8 cellular contexts compared by ENCODE assay signal in genomic region chr10:26858707-26859034, GRCh38. TPM values are rescaled to one million over a fixed set of nuclear protein-coding genes. Genes with fewer than 3 reads are reported as not detected.
DNase-seq lines count a peak whose midpoint lies in the region; ATAC-seq and TF ChIP-seq lines count a peak whose summit lies in the region.

No MANE protein-coding gene starts in this region.

- peaks cover 4% of the 10 kb centered on the region for H3K79me1 ChIP-seq in H9 (ENCODE audit: insufficient read depth, low read depth, low read length, poor library complexity, severe bottlenecking)

- H3K4me1 Mint-ChIP-seq in H9: peaks cover 24 to 30% of the 10 kb centered on the region in 2 experiments

- H2AK5ac ChIP-seq in H9 (ENCODE audit: insufficient read length, low read length): no peak overlapping the region

- no peak overlapping the region for H4K91ac ChIP-seq in H9 (ENCODE audit: insufficient read length, low read depth, low read length)

- WGBS in H9 (ENCODE audit: extremely low coverage, insufficient read length, low lambda C conversion rate): no CpG with 5 or more reads among the region's 2 CpGs

- H2BK12ac ChIP-seq in H9 (ENCODE audit: insufficient read length, low read depth, low read length): no peak overlapping the region

- ATAC-seq in esophagus mucosa (peak; percentile 54), HG03097 (IDR thresholded peaks at IDR 0.05; ENCODE audit: low FRiP score, unreplicated experiment) (no peak), GM18861 (IDR thresholded peaks at IDR 0.05; ENCODE audit: unreplicated experiment) (no peak)
- no peak for ATAC-seq in activated CD4-positive, CD25-positive, alpha-beta regulatory T cell treated with anti-CD3 and anti-CD28 coated beads, Interleukin-2, amount 50 U/mL, for 24 hours

- peaks cover 4% of the 10 kb centered on the region; the same call in 1 of the 2 replicates for H3K27me3 Mint-ChIP-seq in H9 (ENCODE audit: low read depth)

- H3K36me3 Mint-ChIP-seq in H9 (ENCODE audit: insufficient read depth in 1 of 3, low read depth in 3 of 3): peaks cover 0 to 4% (median 2%) of the 10 kb centered on the region in 3 experiments; a peak in 5 of 7 replicates

- peak overlapping the region; percentile 98 for H3K4me3 ChIP-seq in skeletal muscle satellite cell (ENCODE audit: low read length)

- H4K5ac ChIP-seq in H9 (ENCODE audit: insufficient read length, low read depth, low read length): no peak overlapping the region

- no peak overlapping the region for H3T11ph ChIP-seq in H9 (ENCODE audit: low read length)

- TF ChIP-seq CTCF in H9 (conservative IDR thresholded peaks at IDR 0.05) (no peak), RWPE1 (conservative IDR thresholded peaks at IDR 0.05; ENCODE audit: low read depth) (no peak)

- POLR2A ChIA-PET in RWPE1 (lab: Yijun Ruan, JAX; ENCODE audit: low non-redundant PET): no interaction called here

- H4K20me1 ChIP-seq in H9 (ENCODE audit: control insufficient read depth, insufficient read depth, insufficient read length): no peaks in the 10 kb centered on the region

- no peaks in the 10 kb centered on the region for H3K36me3 ChIP-seq in skeletal muscle satellite cell (ENCODE audit: insufficient read depth, low read length)

- peak overlapping the region; percentile 99 for H3K4me3 Mint-ChIP-seq in H9

- no peak overlapping the region for H2BK120ac ChIP-seq in H9 (ENCODE audit: low read depth, low read length, poor library complexity, severe bottlenecking)

- no peaks in the 10 kb centered on the region for H3K9me3 ChIP-seq in H9 (ENCODE audit: control insufficient read depth, low read depth, low read length)
- H3K9me3 ChIP-seq in skeletal muscle satellite cell (replicated peaks; ENCODE audit: low read length): no peaks in the 10 kb centered on the region

- H2BK20ac ChIP-seq in H9 (ENCODE audit: low read depth, low read length, poor library complexity, severe bottlenecking): no peak overlapping the region

- H3K27ac ChIP-seq in H9 (ENCODE audit: insufficient read length, low read depth, low read length) (no peak overlapping the region), RWPE1 (no peak overlapping the region)

- H3K14ac ChIP-seq in H9 (ENCODE audit: insufficient read depth, low read length): no peak overlapping the region

- H3K56ac ChIP-seq in H9 (ENCODE audit: insufficient read length, low read depth, low read length): no peak overlapping the region

- no peak overlapping the region for H2AFZ ChIP-seq in H9 (ENCODE audit: low read length)

- H3K27ac Mint-ChIP-seq in H9: no peak overlapping the region

- H3K9me3 Mint-ChIP-seq in H9: no peaks in the 10 kb centered on the region; a peak in 1 of 5 replicates

- no peaks in the 10 kb centered on the region for H3K4me1 ChIP-seq in H9 (ENCODE audit: insufficient read depth, low read length)
- peaks cover 14% of the 10 kb centered on the region for H3K4me1 ChIP-seq in skeletal muscle satellite cell (ENCODE audit: control insufficient read depth, insufficient read depth, low read length)

- H4K8ac ChIP-seq in H9 (replicated peaks; ENCODE audit: insufficient read length, low read depth, low read length): no peak overlapping the region

- no peak overlapping the region for H3K4ac ChIP-seq in H9 (ENCODE audit: low read depth, low read length)

- H3K23me2 ChIP-seq in H9 (ENCODE audit: insufficient read length, low read depth, low read length, poor library complexity, severe bottlenecking): peaks cover 5% of the 10 kb centered on the region

- H3K23ac ChIP-seq in H9 (ENCODE audit: insufficient read length, low read depth, low read length): no peak overlapping the region

- H2BK5ac ChIP-seq in H9 (ENCODE audit: insufficient read length, low read length): no peak overlapping the region

- no peaks in the 10 kb centered on the region for H3K27me3 ChIP-seq in H9 (ENCODE audit: insufficient read depth, low read length)
- peaks cover 9% of the 10 kb centered on the region for H3K27me3 ChIP-seq in skeletal muscle satellite cell (ENCODE audit: control insufficient read depth, insufficient read depth, low read length)

- no peak overlapping the region for H3K18ac ChIP-seq in H9 (ENCODE audit: insufficient read length, low read depth, low read length)

- H3K79me2 ChIP-seq in H9 (ENCODE audit: insufficient read depth, low read length): peaks cover 32% of the 10 kb centered on the region; the same call in 1 of the 2 replicates

- H2BK15ac ChIP-seq in H9 (ENCODE audit: low read depth, low read length): no peak overlapping the region

- DNase-seq in H9 (no peak), RWPE1 (ENCODE audit: low spot score) (peak; percentile 60), NCI-H1105 (lab: John Stamatoyannopoulos, UW) (no peak)

- H3K4me2 ChIP-seq in H9 (ENCODE audit: insufficient read depth, insufficient read length, low read length) (no peak overlapping the region), skeletal muscle satellite cell (ENCODE audit: low read length) (peak overlapping the region; percentile 79)

- no peak overlapping the region for H3K9ac ChIP-seq in H9 (ENCODE audit: extremely low read depth, insufficient read length, low read length)
- H3K9ac ChIP-seq in skeletal muscle satellite cell (ENCODE audit: low read depth, low read length): peak overlapping the region; percentile 89

- CTCF ChIA-PET in RWPE1 (lab: Yijun Ruan, JAX): no interaction called here

RNA-seq across cellular contexts. Expression of gene ABI1, which starts 2.1 kb away (rescaled TPM):
- 35.8 and 36.9 TPM in 2 replicates for total RNA-seq in H9 (2021)
- 67.0 TPM for total RNA-seq in esophagus mucosa
- 37.5 and 43.2 TPM in 2 replicates for total RNA-seq in skeletal muscle satellite cell (2012; rRNA removed)
